22 cellular contexts compared by ENCODE assay signal in the genomic region with DNA sequence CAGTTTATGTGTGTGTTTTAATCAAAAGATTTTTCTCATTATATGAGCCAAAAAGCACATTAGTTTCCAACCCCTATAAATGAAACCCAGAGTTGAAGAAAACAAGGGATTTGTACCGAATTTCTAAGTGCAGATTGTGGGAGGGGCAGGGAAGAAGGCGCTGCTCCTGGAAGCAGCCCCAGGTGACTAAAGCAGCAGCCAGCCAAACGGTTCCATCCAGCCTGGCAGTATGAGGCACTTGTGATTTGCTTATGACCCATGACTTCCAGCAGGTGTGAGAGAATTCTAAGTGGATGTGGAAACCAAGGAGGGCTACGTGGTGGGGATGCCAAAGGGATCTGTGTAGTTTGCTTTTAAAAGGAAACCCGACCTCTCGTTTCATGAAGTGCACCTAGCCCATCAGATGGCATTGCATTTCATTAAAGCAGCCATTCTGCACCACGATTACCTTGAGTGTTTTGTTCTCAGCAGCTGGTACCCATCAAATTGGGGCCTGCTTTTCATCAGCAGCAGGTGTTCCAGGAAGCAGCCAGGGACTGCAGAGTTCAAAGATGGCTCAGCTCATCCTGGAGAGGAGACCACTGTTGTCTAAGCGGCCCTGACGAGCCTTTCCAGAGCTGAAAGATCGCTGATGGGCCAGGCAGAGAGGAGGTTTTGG.
DNase-seq lines count a peak whose midpoint lies in the region; ATAC-seq, FAIRE-seq and TF ChIP-seq lines count a peak whose summit lies in the region.
"Had no signal": no experiment of that assay in that cellular context is flagged by ENCODE, and none has a peak within 500 bp of the region (broad histone marks: within the 10 kb centered on the region; RNA-seq: fewer than 3 reads in every experiment).

No MANE protein-coding gene starts in this region.

- no peak for TF ChIP-seq RAD21 in HepG2 (CRISPR knock-in tag; IDR thresholded peaks at IDR 0.05)

- H3K27ac Mint-ChIP-seq in T-helper 17 cell = peak overlapping the region; percentile 24
- H3K27ac Mint-ChIP-seq: activated naive CD8-positive, alpha-beta T cell; activated T-cell treated with anti-CD3 and anti-CD28 coated beads, Interleukin-2, amount 50 U/mL, for 24 hours; CD4-positive, alpha-beta T cell had no signal

- H3K4me1 ChIP-seq in HepG2 (ENCODE audit: insufficient read depth, low read length) (peaks cover 21% of the 10 kb centered on the region), right lobe of liver (no peaks in the 10 kb centered on the region), prostate gland (replicated peaks) (no peaks in the 10 kb centered on the region)
- H3K4me1 ChIP-seq: breast epithelium, SJCRH30, tibial artery had no signal

- peaks cover 8% of the 10 kb centered on the region for H3K4me1 Mint-ChIP-seq in T-helper 17 cell

- H3K4me2 ChIP-seq in HepG2 (ENCODE audit: low read depth, low read length) = no peak overlapping the region
- H3K4me2 ChIP-seq: hepatocyte had no signal

- intact Hi-C loops in HepG2 (cut with micrococcal nuclease; ENCODE audit: unreplicated experiment) (no loop called here), right lobe of liver (cut with DNase I) (no loop called here), prostate gland (cut with DNase I) (no loop called here)

- no peaks in the 10 kb centered on the region for H3K27me3 ChIP-seq in HepG2 (ENCODE audit: control insufficient read depth in 1 of 2, insufficient read depth in 2 of 2, low read length in 2 of 2)
- H3K27me3 ChIP-seq in right lobe of liver = no peaks in the 10 kb centered on the region
- no peaks in the 10 kb centered on the region for H3K27me3 ChIP-seq in prostate gland (replicated peaks; ENCODE audit: insufficient read depth)
- H3K27me3 ChIP-seq: breast epithelium, dorsolateral prefrontal cortex, hepatocyte, SJCRH30, tibial artery had no signal

- in situ Hi-C loops in HepG2 (cut with HindIII; ENCODE audit: extremely low pct_ligation_motif_present, low pct_unique_long_range_greater_than_20kb) = no loop called here

- no peaks in the 10 kb centered on the region for H3K36me3 ChIP-seq in HepG2 (replicated peaks in 1 of 2; ENCODE audit: control insufficient read depth in 1 of 2, insufficient read depth in 2 of 2, low read length in 2 of 2)
- H3K36me3 ChIP-seq in right lobe of liver = no peaks in the 10 kb centered on the region
- no peaks in the 10 kb centered on the region for H3K36me3 ChIP-seq in prostate gland
- H3K36me3 ChIP-seq: breast epithelium, SJCRH30, tibial artery had no signal

- H3K27ac ChIP-seq in HepG2 (ENCODE audit: extremely low read length, insufficient read depth, low read length) = no peak overlapping the region
- H3K27ac ChIP-seq in right lobe of liver = no peak overlapping the region
- H3K27ac ChIP-seq in prostate gland = no peak overlapping the region
- H3K27ac ChIP-seq: breast epithelium, dorsolateral prefrontal cortex, hepatocyte, SJCRH30, tibial artery had no signal

- POLR2A ChIA-PET in HepG2 (lab: Yijun Ruan, JAX) = no interaction called here

- TF ChIP-seq CTCF in HepG2 (CRISPR knock-in tag; IDR thresholded peaks at IDR 0.05) = no peak
- no peak for TF ChIP-seq CTCF in right lobe of liver (IDR thresholded peaks at IDR 0.05)
- TF ChIP-seq CTCF in prostate gland (IDR thresholded peaks at IDR 0.05) = no peak
- TF ChIP-seq CTCF in GM10266 (IDR thresholded peaks at IDR 0.05; ENCODE audit: control insufficient read depth, insufficient read depth, low read depth, missing control alignments) = no peak

- H3K4me3 Mint-ChIP-seq in T-helper 17 cell = no peak overlapping the region
- H3K4me3 Mint-ChIP-seq: activated naive CD8-positive, alpha-beta T cell; activated T-cell treated with anti-CD3 and anti-CD28 coated beads, Interleukin-2, amount 50 U/mL, for 24 hours; CD4-positive, alpha-beta T cell had no signal

- TF ChIP-seq POLR2A in HepG2 (IDR thresholded peaks at IDR 0.05; ENCODE audit: insufficient read depth in 1 of 2, low read depth in 2 of 2, low read length in 2 of 2) = no peak
- no peak for TF ChIP-seq POLR2A in right lobe of liver (IDR thresholded peaks at IDR 0.05)
- no peak for TF ChIP-seq POLR2A in prostate gland (IDR thresholded peaks at IDR 0.05)

- 86% methylated on average over 10 of the region's 10 CpGs for WGBS in HepG2 (ENCODE audit: low lambda C conversion rate)
- WGBS in right lobe of liver (ENCODE audit: insufficient coverage, low coverage, low lambda C conversion rate, missing lambda C conversion rate) = 66% methylated on average over 7 of the region's 10 CpGs
- WGBS in prostate gland = 56% methylated on average over 10 of the region's 10 CpGs

- H3K27me3 Mint-ChIP-seq in T-helper 17 cell = no peaks in the 10 kb centered on the region
- H3K27me3 Mint-ChIP-seq: activated naive CD8-positive, alpha-beta T cell; activated T-cell treated with anti-CD3 and anti-CD28 coated beads, Interleukin-2, amount 50 U/mL, for 24 hours; CD4-positive, alpha-beta T cell had no signal

- H3K79me2 ChIP-seq in HepG2 (ENCODE audit: insufficient read depth, low read length) = no peaks in the 10 kb centered on the region
- H3K79me2 ChIP-seq: hepatocyte had no signal

- no peak for FAIRE-seq in HepG2 (lab: Jason Lieb, UNC)
- FAIRE-seq: A204.1, G401.6, GM12892 had no signal

- H3K9me3 ChIP-seq in HepG2 (ENCODE audit: low read length) (no peaks in the 10 kb centered on the region), right lobe of liver (no peaks in the 10 kb centered on the region), T-helper 17 cell (ENCODE audit: control insufficient read depth, low read length, poor library complexity, severe bottlenecking) (no peaks in the 10 kb centered on the region), prostate gland (no peaks in the 10 kb centered on the region)
- H3K9me3 ChIP-seq: breast epithelium, SJCRH30, tibial artery had no signal

- H2AFZ ChIP-seq in HepG2 (ENCODE audit: low read length) = no peak overlapping the region
- H2AFZ ChIP-seq: hepatocyte had no signal

- DNase-seq in HepG2 (ENCODE audit: low spot score) (no peak), right lobe of liver (no peak), NCI-H2171 treated with DMSO at 0.1 percent for 48 hours (lab: John Stamatoyannopoulos, UW) (peak; percentile 100), T-helper 17 cell (no peak), prostate gland (ENCODE audit: low spot score) (no peak), AG20443 (ENCODE audit: low spot score) (no peak), Ammon's horn (ENCODE audit: low spot score) (no peak), GM10266 (ENCODE audit: extremely low spot score) (no peak)
- DNase-seq: activated T-cell treated with anti-CD3 and anti-CD28 coated beads, Interleukin-2, amount 50 U/mL, for 24 hours; CD4-positive, alpha-beta T cell; dorsolateral prefrontal cortex; HCEC 1CT; kidney glomerular epithelial cell; SJCRH30; stimulated activated CD4-positive, alpha-beta T cell treated with anti-CD3 and anti-CD28 coated beads, Interleukin-4, amount 100 ng/mL, for 24 hours; tibial artery had no signal

- H3K4me3 ChIP-seq in HepG2 (replicated peaks in 1 of 3; ENCODE audit: insufficient read depth in 1 of 3, low read depth in 2 of 3, low read length in 3 of 3) (no peak overlapping the region), right lobe of liver (no peak overlapping the region), prostate gland (no peak overlapping the region)
- H3K4me3 ChIP-seq: breast epithelium, dorsolateral prefrontal cortex, hepatocyte, SJCRH30, tibial artery had no signal

- no TSS peak for BruUV-seq in HepG2 (replicated peaks; lab: Mats Ljungman, UMichigan)

- H4K20me1 ChIP-seq in HepG2 (ENCODE audit: insufficient read depth, low read length) = no peaks in the 10 kb centered on the region

- no peaks in the 10 kb centered on the region for H3K36me3 Mint-ChIP-seq in T-helper 17 cell (ENCODE audit: low read depth)

- CTCF ChIA-PET in HepG2 (lab: Yijun Ruan, JAX; ENCODE audit: low intra/inter-chr PET ratio, low total read pairs) = no interaction called here

- H3K9ac ChIP-seq in HepG2 (ENCODE audit: insufficient read depth, low read depth, low read length) = no peak overlapping the region

- TF ChIP-seq EP300 in HepG2 (IDR thresholded peaks at IDR 0.05; ENCODE audit: low read depth in 2 of 2, low read length in 2 of 2) (no peak), HepG2 (CRISPR knock-in tag; IDR thresholded peaks at IDR 0.05; ENCODE audit: borderline replicate concordance) (no peak)

- ATAC-seq in HepG2 (no peak), right lobe of liver (no peak), T-helper 17 cell (no peak)

TF ChIP-seq in HepG2, 621 proteins besides CTCF, POLR2A, EP300 and RAD21:
- TF ChIP-seq ZSCAN21 (CRISPR knock-in tag; IDR thresholded peaks at IDR 0.05; ENCODE audit: borderline replicate concordance) (no peak), ZNF253 (CRISPR knock-in tag; IDR thresholded peaks at IDR 0.05; ENCODE audit: borderline replicate concordance) (0 out of 2 replicates have a peak, but pooled peaks have one; percentile 41)
